In genomic region chr2:131418625-131419024, GRCh38 we compare ENCODE assay signal across 8 cellular contexts. TPM values are rescaled to one million over a fixed set of nuclear protein-coding genes. Genes with fewer than 3 reads are reported as not detected.
"Had no signal": no experiment of that assay in that cellular context is flagged by ENCODE, and none has a peak within 500 bp of the region (broad histone marks: within the 10 kb centered on the region; RNA-seq: fewer than 3 reads in every experiment).

No MANE protein-coding gene starts in this region.

- H3K4me3 Mint-ChIP-seq: H9 had no signal

- DNase-seq: H9, HCEC 1CT, IMR-90, KG1 had no signal

- ATAC-seq: K562 had no signal

- H3K4me3 ChIP-seq: GM23338, K562 had no signal

RNA-seq across cellular contexts. Expression of gene RAB6D, which starts 54.7 kb away (rescaled TPM):
- total RNA-seq: GM23338, H9, IMR-90 had no signal
- polyA plus RNA-seq: IMR-90 had no signal

RNA-seq across cellular contexts. Expression of gene TUBA3D, which starts 57.3 kb away (rescaled TPM):
- total RNA-seq: GM23338, H1, H9, HT-29, IMR-90, K562 had no signal
- polyA plus RNA-seq: IMR-90, K562 had no signal
